Comparison of ENCODE assay signal across 13 cellular contexts in the genomic region with DNA sequence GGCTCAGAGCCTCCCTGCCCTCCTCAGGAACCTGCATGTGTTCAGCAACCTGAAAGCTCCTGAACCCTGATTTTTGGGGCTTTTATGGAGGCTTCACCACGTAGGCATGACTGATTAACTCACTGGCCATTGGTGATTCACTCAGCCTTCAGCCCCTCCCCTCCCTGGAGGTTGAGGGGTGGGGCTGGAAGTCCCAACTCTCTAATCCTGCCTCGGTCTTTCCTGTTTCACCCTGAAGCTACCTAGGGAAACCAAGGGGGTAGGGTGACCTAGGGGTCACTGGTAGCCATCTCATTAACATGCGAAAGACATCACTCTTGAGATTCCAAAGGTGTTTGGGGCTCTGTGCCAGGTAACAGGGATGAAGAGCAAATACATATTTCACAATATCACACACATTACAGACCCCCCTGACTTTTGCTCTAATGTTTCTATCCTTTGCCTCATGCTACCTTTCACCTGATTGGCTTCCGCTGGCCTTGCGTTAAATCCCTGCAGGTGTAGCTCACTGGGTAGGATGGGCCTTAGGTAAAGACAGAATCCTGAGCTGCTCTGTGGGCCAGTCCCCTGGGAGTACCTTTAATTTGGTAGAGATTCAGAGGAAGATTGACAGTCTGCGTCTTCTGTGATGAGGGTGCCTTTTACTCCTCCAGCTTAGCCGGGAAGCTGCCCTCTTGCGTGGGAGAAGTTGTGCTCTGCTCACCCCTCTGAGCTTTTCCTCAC.
DNase-seq lines count a peak whose midpoint lies in the region; ATAC-seq and TF ChIP-seq lines count a peak whose summit lies in the region.
"Had no signal": no experiment of that assay in that cellular context is flagged by ENCODE, and none has a peak within 500 bp of the region (broad histone marks: within the 10 kb centered on the region; RNA-seq: fewer than 3 reads in every experiment).

No MANE protein-coding gene starts in this region.

- DNase-seq in chondrocyte (ENCODE audit: low spot score) = no peak
- DNase-seq in mesenchymal stem cell = no peak
- no peak for DNase-seq in sigmoid colon
- DNase-seq in middle frontal gyrus (ENCODE audit: extremely low spot score, low spot score) = no peak
- no peak for DNase-seq in DMS53 (lab: John Stamatoyannopoulos, UW)
- no peak for DNase-seq in activated naive CD4-positive, alpha-beta T cell treated with anti-CD3 and anti-CD28 coated beads, Interleukin-2, amount 50 U/mL, for 72 hours (ENCODE audit: low spot score in 2 of 2)
- DNase-seq: Calu3; CD8-positive, alpha-beta T cell; NCI-H1694 treated with DMSO at 0.1 percent for 48 hours had no signal

- H2AFZ ChIP-seq in mesenchymal stem cell (ENCODE audit: low read depth, low read length) = no peak overlapping the region

- no peak overlapping the region for H3K4me3 ChIP-seq in BLaER1 treated with 17β-estradiol and CSF1 and Interleukin-3, amounts not matched to agents 10 nM and 100 nM
- H3K4me3 ChIP-seq in HUES64 (ENCODE audit: low read length) (no peak overlapping the region), mesenchymal stem cell (ENCODE audit: insufficient read depth in 1 of 2, low read depth in 1 of 2, low read length in 2 of 2) (no peak overlapping the region), sigmoid colon (no peak overlapping the region)
- H3K4me3 ChIP-seq: HAP-1 had no signal

- no peak overlapping the region for H3K4ac ChIP-seq in mesenchymal stem cell (ENCODE audit: low read depth in 1 of 2, low read length in 2 of 2)

- WGBS in HUES64 = 72% methylated on average over 8 of the region's 8 CpGs
- WGBS in mesenchymal stem cell = 88% methylated on average over 6 of the region's 8 CpGs
- 67 to 74% methylated on average over 8 of the region's 8 CpGs for WGBS in sigmoid colon, 2 donors

- H3K4me1 ChIP-seq in BLaER1 treated with 17β-estradiol and CSF1 and Interleukin-3, amounts not matched to agents 10 nM and 100 nM = peaks cover 8 to 60% (median 50%) of the 10 kb centered on the region in 10 experiments; a peak in 19 of 20 replicates
- H3K4me1 ChIP-seq in HUES64 (ENCODE audit: insufficient read depth, low read length) = peaks cover 29% of the 10 kb centered on the region
- H3K4me1 ChIP-seq in mesenchymal stem cell (ENCODE audit: control insufficient read depth, insufficient read depth, low read depth, low read length) = peaks cover 4% of the 10 kb centered on the region
- no peaks in the 10 kb centered on the region for H3K4me1 ChIP-seq in sigmoid colon

- peaks cover 36% of the 10 kb centered on the region for H3K4me1 Mint-ChIP-seq in chondrocyte (ENCODE audit: low read depth)

- no peaks in the 10 kb centered on the region for H4K20me1 ChIP-seq in BLaER1 treated with 17β-estradiol and CSF1 and Interleukin-3, amounts not matched to agents 10 nM and 100 nM

- no peak overlapping the region for H2BK12ac ChIP-seq in mesenchymal stem cell (ENCODE audit: low read length in 2 of 2)

- H3K9ac ChIP-seq in BLaER1 treated with 17β-estradiol and CSF1 and Interleukin-3, amounts not matched to agents 10 nM and 100 nM = no peak overlapping the region
- H3K9ac ChIP-seq in HUES64 (ENCODE audit: low read depth, low read length) = no peak overlapping the region
- H3K9ac ChIP-seq in mesenchymal stem cell (ENCODE audit: low read length) = no peak overlapping the region

- no peaks in the 10 kb centered on the region for H3K27me3 Mint-ChIP-seq in chondrocyte (ENCODE audit: low read depth)

- H2BK15ac ChIP-seq in mesenchymal stem cell (ENCODE audit: low read depth, poor library complexity, severe bottlenecking) = no peak overlapping the region

- H3K9me3 ChIP-seq in BLaER1 treated with 17β-estradiol and CSF1 and Interleukin-3, amounts not matched to agents 10 nM and 100 nM (replicated peaks in 1 of 11) = peaks cover 0 to 29% (median 13%) of the 10 kb centered on the region in 11 experiments; a peak in 15 of 22 replicates
- peaks cover 8% of the 10 kb centered on the region for H3K9me3 ChIP-seq in HUES64 (ENCODE audit: insufficient read depth, low read depth, low read length)
- H3K9me3 ChIP-seq in mesenchymal stem cell (ENCODE audit: control insufficient read depth, low read length) = no peaks in the 10 kb centered on the region
- H3K9me3 ChIP-seq in sigmoid colon = no peaks in the 10 kb centered on the region
- H3K9me3 ChIP-seq: HAP-1 had no signal

- H3K27ac ChIP-seq in BLaER1 treated with 17β-estradiol and CSF1 and Interleukin-3, amounts not matched to agents 10 nM and 100 nM = no peak overlapping the region
- H3K27ac ChIP-seq in HUES64 (ENCODE audit: low read depth, low read length) = peak overlapping the region; percentile 61
- no peak overlapping the region for H3K27ac ChIP-seq in mesenchymal stem cell (ENCODE audit: low read length, poor library complexity, severe bottlenecking)
- no peak overlapping the region for H3K27ac ChIP-seq in sigmoid colon
- H3K27ac ChIP-seq: RWPE1 had no signal

- no peak for ATAC-seq in activated naive CD4-positive, alpha-beta T cell treated with anti-CD3 and anti-CD28 coated beads, Interleukin-2, amount 50 U/mL, for 72 hours
- ATAC-seq: CD8-positive, alpha-beta T cell had no signal

- no peak overlapping the region for H3K23ac ChIP-seq in mesenchymal stem cell (ENCODE audit: low read length in 2 of 2)

- H2AK5ac ChIP-seq in mesenchymal stem cell (ENCODE audit: low read length, severe bottlenecking) = peak overlapping the region; percentile 74

- no peak for TF ChIP-seq EP300 in sigmoid colon (IDR thresholded peaks at IDR 0.05)

- H3K27ac Mint-ChIP-seq in chondrocyte (ENCODE audit: unreplicated experiment) = peak overlapping the region; percentile 46
- no peak overlapping the region for H3K27ac Mint-ChIP-seq in activated naive CD4-positive, alpha-beta T cell treated with anti-CD3 and anti-CD28 coated beads, Interleukin-2, amount 50 U/mL, for 72 hours
- H3K27ac Mint-ChIP-seq: CD8-positive, alpha-beta T cell had no signal

- H4K91ac ChIP-seq in mesenchymal stem cell (ENCODE audit: low read length) = no peak overlapping the region

- H3K4me3 Mint-ChIP-seq in chondrocyte (ENCODE audit: unreplicated experiment) = no peak overlapping the region
- H3K4me3 Mint-ChIP-seq: CD8-positive, alpha-beta T cell had no signal

- H3K36me3 Mint-ChIP-seq in chondrocyte (ENCODE audit: low read depth) = no peaks in the 10 kb centered on the region
- H3K36me3 Mint-ChIP-seq in activated naive CD4-positive, alpha-beta T cell treated with anti-CD3 and anti-CD28 coated beads, Interleukin-2, amount 50 U/mL, for 72 hours = no peaks in the 10 kb centered on the region
- H3K36me3 Mint-ChIP-seq: CD8-positive, alpha-beta T cell had no signal

- H3K4me2 ChIP-seq in BLaER1 treated with 17β-estradiol and CSF1 and Interleukin-3, amounts not matched to agents 10 nM and 100 nM = peak overlapping the region in 7 of 11 experiments; percentile 4 to 74 (median 69); a peak in 10 of 22 replicates
- H3K4me2 ChIP-seq in mesenchymal stem cell (ENCODE audit: low read length, poor library complexity, severe bottlenecking) = no peak overlapping the region

- no peaks in the 10 kb centered on the region for H3K79me1 ChIP-seq in mesenchymal stem cell (replicated peaks; ENCODE audit: low read length, poor library complexity, severe bottlenecking)

- H2BK5ac ChIP-seq in mesenchymal stem cell (ENCODE audit: low read depth, low read length, poor library complexity, severe bottlenecking) = no peak overlapping the region

- no peak for TF ChIP-seq POLR2A in sigmoid colon (IDR thresholded peaks at IDR 0.05)

- intact Hi-C loops in sigmoid colon (cut with DNase I) = no loop called here

- H4K8ac ChIP-seq in mesenchymal stem cell (ENCODE audit: low read length) = no peak overlapping the region

- H3K36me3 ChIP-seq in BLaER1 treated with 17β-estradiol and CSF1 and Interleukin-3, amounts not matched to agents 10 nM and 100 nM = no peaks in the 10 kb centered on the region
- no peaks in the 10 kb centered on the region for H3K36me3 ChIP-seq in HUES64 (ENCODE audit: insufficient read depth, low read length)
- no peaks in the 10 kb centered on the region for H3K36me3 ChIP-seq in mesenchymal stem cell (ENCODE audit: control insufficient read depth in 1 of 2, insufficient read depth in 2 of 2, low read depth in 1 of 2, low read length in 2 of 2)
- H3K36me3 ChIP-seq in sigmoid colon = no peaks in the 10 kb centered on the region
- H3K36me3 ChIP-seq: HAP-1 had no signal

- peaks cover 5% of the 10 kb centered on the region for H3K9me3 Mint-ChIP-seq in chondrocyte (ENCODE audit: low read depth)
- H3K9me3 Mint-ChIP-seq in activated naive CD4-positive, alpha-beta T cell treated with anti-CD3 and anti-CD28 coated beads, Interleukin-2, amount 50 U/mL, for 72 hours = no peaks in the 10 kb centered on the region
- H3K9me3 Mint-ChIP-seq: CD8-positive, alpha-beta T cell had no signal

- no peaks in the 10 kb centered on the region for H3K27me3 ChIP-seq in BLaER1 treated with 17β-estradiol and CSF1 and Interleukin-3, amounts not matched to agents 10 nM and 100 nM
- no peaks in the 10 kb centered on the region for H3K27me3 ChIP-seq in HUES64 (ENCODE audit: insufficient read depth, low read length)
- H3K27me3 ChIP-seq in mesenchymal stem cell (ENCODE audit: control insufficient read depth in 1 of 2, insufficient read depth in 1 of 2, low read length in 2 of 2) = no peaks in the 10 kb centered on the region
- H3K27me3 ChIP-seq in sigmoid colon = no peaks in the 10 kb centered on the region

- H3K14ac ChIP-seq in mesenchymal stem cell (ENCODE audit: low read length in 2 of 2) = no peak overlapping the region

- H3K18ac ChIP-seq in mesenchymal stem cell (ENCODE audit: low read depth in 1 of 2, low read length in 2 of 2) = no peak overlapping the region

- TF ChIP-seq CTCF in chondrocyte (IDR thresholded peaks at IDR 0.05) = no peak
- no peak for TF ChIP-seq CTCF in sigmoid colon (IDR thresholded peaks at IDR 0.05)

- no peak overlapping the region for H2BK120ac ChIP-seq in mesenchymal stem cell (ENCODE audit: low read depth, low read length)
